Comparison of ENCODE assay signal across 8 cellular contexts in the genomic region with DNA sequence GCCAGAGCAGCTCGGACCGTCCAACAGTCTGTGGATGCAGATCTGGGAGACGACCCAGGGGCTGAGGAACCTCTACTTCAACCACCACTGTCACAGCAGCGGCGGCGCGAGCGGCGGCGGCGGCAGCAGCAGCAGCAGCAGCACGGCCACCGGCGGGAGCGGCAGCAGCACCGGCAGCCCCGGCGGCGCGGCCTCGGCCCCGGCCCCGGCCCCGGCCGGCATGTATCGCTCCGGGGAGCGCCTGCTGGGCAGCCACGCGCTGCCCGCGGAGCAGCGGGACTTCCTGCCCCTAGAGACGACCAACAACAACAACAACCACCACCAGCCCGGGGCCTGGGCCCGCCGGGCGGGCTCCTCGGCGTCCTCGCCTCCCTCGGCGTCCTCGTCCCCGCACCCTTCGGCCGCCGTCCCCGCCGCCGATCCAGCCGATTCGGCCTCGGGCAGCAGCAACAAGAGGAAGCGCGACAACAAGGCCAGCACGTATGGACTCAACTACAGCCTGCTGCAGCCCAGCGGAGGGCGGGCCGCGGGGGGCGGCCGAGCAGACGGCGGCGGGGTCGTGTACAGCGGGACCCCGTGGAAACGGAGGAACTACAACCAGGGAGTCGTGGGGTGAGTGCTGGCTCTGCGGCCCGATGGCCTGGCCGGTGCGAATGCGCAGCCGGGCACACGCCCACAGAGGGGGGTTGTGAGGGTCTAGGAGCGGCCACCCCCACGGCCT. TPM values are rescaled to one million over a fixed set of nuclear protein-coding genes. Genes with fewer than 3 reads are reported as not detected.
DNase-seq lines count a peak whose midpoint lies in the region; ATAC-seq and TF ChIP-seq lines count a peak whose summit lies in the region.

No MANE protein-coding gene starts in this region.

- H2AFZ ChIP-seq in OCI-LY7 (ENCODE audit: low read length) = no peak overlapping the region
- H2AFZ ChIP-seq in mammary epithelial cell (ENCODE audit: low read depth, low read length) = peak overlapping the region; percentile 56

- H3K27me3 ChIP-seq in mammary epithelial cell (ENCODE audit: insufficient read depth, low read length) = no peaks in the 10 kb centered on the region

- in situ Hi-C loops in mammary epithelial cell (cut with MboI; ENCODE audit: low sequenced_read_pairs in 2 of 2) = no loop called here

- POLR2A ChIA-PET in OCI-LY7 (lab: Charles Lee) = no interaction called here

- no peaks in the 10 kb centered on the region for H3K9me3 ChIP-seq in OCI-LY7 (ENCODE audit: low read length)
- H3K9me3 ChIP-seq in mammary epithelial cell (replicated peaks; ENCODE audit: insufficient read depth, low read length) = no peaks in the 10 kb centered on the region

- dilution Hi-C loops in mammary epithelial cell (cut with HindIII; ENCODE audit: low sequenced_read_pairs) = loop anchor here (10.0 kb wide), 1 partner anchor 51 kb away; no protein-coding TSS in a partner anchor

- DNase-seq in NCI-H510A treated with DMSO at 0.1 percent for 48 hours (lab: John Stamatoyannopoulos, UW) = peak; percentile 12
- no peak for DNase-seq in NCI-H510A (lab: John Stamatoyannopoulos, UW)
- no peak for DNase-seq in OCI-LY7 (ENCODE audit: low spot score)
- DNase-seq in mammary epithelial cell = peak; percentile 11
- DNase-seq in kidney tubule cell (ENCODE audit: low spot score) = peak; percentile 40
- peak; percentile 15 for DNase-seq in stimulated activated CD8-positive, alpha-beta memory T cell treated with anti-CD3 and anti-CD28 coated beads, Interleukin-15, amount 100 ng/mL, for 24 hours (ENCODE audit: low read depth)
- DNase-seq in NCI-H2107 treated with DMSO at 0.1 percent for 48 hours (lab: John Stamatoyannopoulos, UW; ENCODE audit: unreplicated experiment) = no peak

- peak overlapping the region; percentile 95 for H3K4me3 ChIP-seq in OCI-LY7 (ENCODE audit: low read depth, low read length, poor library complexity, severe bottlenecking)
- H3K4me3 ChIP-seq in mammary epithelial cell (replicated peaks in 1 of 3; ENCODE audit: insufficient read depth in 1 of 3, low read depth in 2 of 3, low read length in 3 of 3) = peak overlapping the region; percentile 69 to 95 (median 77)

- peak overlapping the region; percentile 91 for H3K4me2 ChIP-seq in OCI-LY7 (ENCODE audit: low read length)
- H3K4me2 ChIP-seq in mammary epithelial cell (ENCODE audit: insufficient read depth, low read depth, low read length) = peak overlapping the region; percentile 88

- CTCF ChIA-PET in OCI-LY7 (lab: Charles Lee; ENCODE audit: unreplicated experiment) = no interaction called here
- CTCF ChIA-PET in mammary epithelial cell (lab: Charles Lee; ENCODE audit: low non-redundant PET) = no interaction called here

- BruUV-seq in OCI-LY7 (replicated peaks; lab: Mats Ljungman, UMichigan) (no TSS peak), mammary epithelial cell (replicated peaks; lab: Mats Ljungman, UMichigan) (no TSS peak)

- WGBS in mammary epithelial cell (ENCODE audit: low coverage, missing lambda C conversion rate) = no CpG with 5 or more reads among the region's 80 CpGs

- H3K79me2 ChIP-seq in OCI-LY7 (ENCODE audit: insufficient read depth, low read depth, low read length) = peaks cover 39% of the 10 kb centered on the region; the same call in 1 of the 2 replicates
- H3K79me2 ChIP-seq in mammary epithelial cell (ENCODE audit: insufficient read depth, low read length) = peaks cover 55% of the 10 kb centered on the region

- H3K9ac ChIP-seq in mammary epithelial cell (ENCODE audit: insufficient read depth, low read length) = peak overlapping the region; percentile 56

- H4K20me1 ChIP-seq in OCI-LY7 (ENCODE audit: insufficient read depth, low read length) (peaks cover 9% of the 10 kb centered on the region; the same call in 1 of the 2 replicates), mammary epithelial cell (ENCODE audit: insufficient read depth, low read length) (peaks cover 8% of the 10 kb centered on the region)

- no peaks in the 10 kb centered on the region for H3K9me2 ChIP-seq in OCI-LY7 (ENCODE audit: insufficient read depth, low read length)

- H3K4me1 ChIP-seq in OCI-LY7 (ENCODE audit: insufficient read depth, low read length, poor library complexity, severe bottlenecking) (peaks cover 27% of the 10 kb centered on the region), mammary epithelial cell (ENCODE audit: insufficient read depth, low read length) (peaks cover 16% of the 10 kb centered on the region)

- no peaks in the 10 kb centered on the region for H3K36me3 ChIP-seq in OCI-LY7 (ENCODE audit: insufficient read depth, low read length)
- peaks cover 1% of the 10 kb centered on the region for H3K36me3 ChIP-seq in mammary epithelial cell (ENCODE audit: insufficient read depth, low read length)

- H3K27ac ChIP-seq in OCI-LY7 (ENCODE audit: low read depth, low read length, poor library complexity, severe bottlenecking) = no peak overlapping the region
- peak overlapping the region; percentile 61 for H3K27ac ChIP-seq in mammary epithelial cell (ENCODE audit: insufficient read depth, low read depth, low read length)

- no peak for TF ChIP-seq CTCF in OCI-LY7 (conservative IDR thresholded peaks at IDR 0.05; ENCODE audit: low read length)
- TF ChIP-seq CTCF in mammary epithelial cell (conservative IDR thresholded peaks at IDR 0.05 in 1 of 2, IDR thresholded peaks at IDR 0.05 in 1 of 2; ENCODE audit: extremely low read depth in 1 of 2, insufficient read depth in 1 of 2, low read depth in 1 of 2, low read length in 2 of 2) = no peak

- ATAC-seq in HG02623 (IDR thresholded peaks at IDR 0.05; ENCODE audit: unreplicated experiment) = peak; percentile 7

- intact Hi-C loops in OCI-LY7 (cut with micrococcal nuclease; ENCODE audit: unreplicated experiment) = loop anchor here (2.0 to 5.0 kb wide), 4 partner anchors 58 to 213 kb away; a partner anchor contains a TSS
- intact Hi-C loops in mammary epithelial cell (cut with micrococcal nuclease) = loop anchor here (1.0 to 5.0 kb wide), 4 partner anchors 49 to 127 kb away; a partner anchor contains a TSS

RNA-seq across cellular contexts. Expression of a gene that starts 0.7 kb away (rescaled TPM):
- total RNA-seq in OCI-LY7 (2014; rRNA removed; shearing (Covaris generic)) = 5.6 and 5.8 TPM in 2 replicates
- 8.8 and 9.5 TPM in 2 replicates for total RNA-seq in OCI-LY7 (2022)
- 10 to 100 TPM; 10.3 to 14.5 TPM for total RNA-seq in mammary epithelial cell
- polyA plus RNA-seq in mammary epithelial cell = 10.6 TPM
- polyA minus RNA-seq in mammary epithelial cell = 5.3 TPM

Comparison
In these comparisons a context has a peak if more than half of its experiments do, and no peak if none do; other contexts are left out.
1. DNase-seq: peak in NCI-H510A treated with DMSO at 0.1 percent for 48 hours (single experiment), mammary epithelial cell (single experiment), kidney tubule cell (single experiment) and stimulated activated CD8-positive, alpha-beta memory T cell treated with anti-CD3 and anti-CD28 coated beads, Interleukin-15, amount 100 ng/mL, for 24 hours (single experiment); none in NCI-H510A (single experiment), OCI-LY7 (single experiment) and NCI-H2107 treated with DMSO at 0.1 percent for 48 hours (single experiment).